ENCODE assay signal across 1 cellular context in the genomic region with DNA sequence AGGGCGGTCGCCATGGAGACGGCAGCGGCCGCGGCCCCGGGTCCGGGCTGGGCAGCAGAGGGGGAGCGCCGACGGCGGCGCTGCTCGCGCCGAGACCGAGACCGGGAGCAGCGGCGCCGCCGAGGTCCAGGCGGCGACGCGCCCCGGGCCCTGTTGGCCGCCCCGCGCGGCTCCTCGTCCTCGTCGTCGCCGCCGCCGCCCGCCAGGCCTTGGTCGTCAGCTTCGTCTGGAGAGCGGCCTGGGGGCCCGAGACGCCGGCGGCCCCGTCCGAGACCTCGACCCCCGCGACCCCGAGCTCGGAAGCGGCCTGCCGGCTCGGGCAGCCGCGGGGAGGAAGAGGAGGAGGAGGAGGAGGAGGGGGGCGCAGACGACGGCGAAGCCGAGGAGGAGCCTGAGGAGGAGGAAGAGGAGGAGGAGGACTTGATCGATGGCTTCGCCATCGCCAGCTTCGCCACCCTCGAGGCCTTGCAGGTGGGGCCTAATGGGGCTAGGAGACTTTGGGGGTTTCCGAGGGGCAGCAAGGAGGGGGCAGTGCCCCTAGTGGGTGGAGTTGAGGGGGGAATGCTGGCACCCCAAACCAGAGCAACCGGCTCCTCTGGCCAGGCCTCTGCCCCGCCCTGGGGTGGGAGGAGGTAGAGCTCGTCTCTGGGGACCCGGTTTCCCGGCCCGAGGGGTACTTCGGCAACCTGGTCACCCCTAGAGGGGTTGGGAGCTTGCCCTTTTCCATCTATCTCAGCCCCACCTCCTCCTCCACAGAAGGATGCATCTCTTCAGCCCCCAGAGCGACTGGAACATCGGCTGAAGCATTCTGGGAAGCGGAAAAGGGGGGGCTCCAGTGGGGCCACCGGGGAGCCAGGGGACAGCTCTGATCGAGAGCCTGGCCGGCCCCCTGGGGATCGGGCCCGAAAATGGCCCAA.
TF ChIP-seq lines count a peak whose summit lies in the region.

No MANE protein-coding gene starts in this region.

TF ChIP-seq in HEK293, 187 proteins besides CTCF, POLR2A, EP300 and RAD21 (continued from another document and continues in another):
- TF ChIP-seq, protein P1, sequence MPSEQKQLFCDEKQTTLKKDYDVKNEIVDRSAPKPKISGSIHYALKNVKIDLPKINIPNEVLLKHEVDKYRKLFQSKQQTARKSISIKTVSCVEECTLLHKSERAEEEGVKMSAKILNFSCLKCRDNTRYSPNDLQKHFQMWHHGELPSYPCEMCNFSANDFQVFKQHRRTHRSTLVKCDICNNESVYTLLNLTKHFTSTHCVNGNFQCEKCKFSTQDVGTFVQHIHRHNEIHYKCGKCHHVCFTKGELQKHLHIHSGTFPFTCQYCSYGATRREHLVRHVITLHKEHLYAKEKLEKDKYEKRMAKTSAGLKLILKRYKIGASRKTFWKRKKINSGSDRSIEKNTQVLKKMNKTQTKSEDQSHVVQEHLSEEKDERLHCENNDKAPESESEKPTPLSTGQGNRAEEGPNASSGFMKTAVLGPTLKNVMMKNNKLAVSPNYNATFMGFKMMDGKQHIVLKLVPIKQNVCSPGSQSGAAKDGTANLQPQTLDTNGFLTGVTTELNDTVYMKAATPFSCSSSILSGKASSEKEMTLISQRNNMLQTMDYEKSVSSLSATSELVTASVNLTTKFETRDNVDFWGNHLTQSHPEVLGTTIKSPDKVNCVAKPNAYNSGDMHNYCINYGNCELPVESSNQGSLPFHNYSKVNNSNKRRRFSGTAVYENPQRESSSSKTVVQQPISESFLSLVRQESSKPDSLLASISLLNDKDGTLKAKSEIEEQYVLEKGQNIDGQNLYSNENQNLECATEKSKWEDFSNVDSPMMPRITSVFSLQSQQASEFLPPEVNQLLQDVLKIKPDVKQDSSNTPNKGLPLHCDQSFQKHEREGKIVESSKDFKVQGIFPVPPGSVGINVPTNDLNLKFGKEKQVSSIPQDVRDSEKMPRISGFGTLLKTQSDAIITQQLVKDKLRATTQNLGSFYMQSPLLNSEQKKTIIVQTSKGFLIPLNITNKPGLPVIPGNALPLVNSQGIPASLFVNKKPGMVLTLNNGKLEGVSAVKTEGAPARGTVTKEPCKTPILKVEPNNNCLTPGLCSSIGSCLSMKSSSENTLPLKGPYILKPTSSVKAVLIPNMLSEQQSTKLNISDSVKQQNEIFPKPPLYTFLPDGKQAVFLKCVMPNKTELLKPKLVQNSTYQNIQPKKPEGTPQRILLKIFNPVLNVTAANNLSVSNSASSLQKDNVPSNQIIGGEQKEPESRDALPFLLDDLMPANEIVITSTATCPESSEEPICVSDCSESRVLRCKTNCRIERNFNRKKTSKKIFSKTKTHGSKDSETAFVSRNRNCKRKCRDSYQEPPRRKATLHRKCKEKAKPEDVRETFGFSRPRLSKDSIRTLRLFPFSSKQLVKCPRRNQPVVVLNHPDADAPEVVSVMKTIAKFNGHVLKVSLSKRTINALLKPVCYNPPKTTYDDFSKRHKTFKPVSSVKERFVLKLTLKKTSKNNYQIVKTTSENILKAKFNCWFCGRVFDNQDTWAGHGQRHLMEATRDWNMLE (tag by site-specific recombination; conservative IDR thresholded peaks at IDR 0.05; ENCODE audit: low read depth) = no peak
- TF ChIP-seq ZXDB (tag by site-specific recombination; IDR thresholded peaks at IDR 0.05) (0 out of 2 replicates have a peak, but pooled peaks have one; percentile 32), SCRT2 (tag by site-specific recombination; IDR thresholded peaks at IDR 0.05) (no peak), OVOL3 (tag by site-specific recombination; IDR thresholded peaks at IDR 0.05) (no peak), KLF16 (tag by site-specific recombination; IDR thresholded peaks at IDR 0.05) (peak; percentile 28; the same call in 1 of the 2 replicates), ZNF292 (tag by site-specific recombination; IDR thresholded peaks at IDR 0.05; ENCODE audit: borderline replicate concordance, low read depth) (no peak), ZNF560 (tag by site-specific recombination; IDR thresholded peaks at IDR 0.05; ENCODE audit: borderline replicate concordance) (no peak), SETDB1 (IDR thresholded peaks at IDR 0.05; ENCODE audit: insufficient read length, low read length) (no peak), KLF1 (tag by site-specific recombination; IDR thresholded peaks at IDR 0.05) (peak; percentile 31; the same call in 1 of the 2 replicates), SCRT1 (tag by site-specific recombination; IDR thresholded peaks at IDR 0.05; ENCODE audit: borderline replicate concordance) (no peak), ZBTB21 (tag by site-specific recombination; IDR thresholded peaks at IDR 0.05) (no peak), ZNF776 (tag by site-specific recombination; IDR thresholded peaks at IDR 0.05; ENCODE audit: borderline replicate concordance) (no peak), ZNF571 (tag by site-specific recombination; IDR thresholded peaks at IDR 0.05) (no peak), ZNF366 (tag by site-specific recombination; conservative IDR thresholded peaks at IDR 0.05) (no peak), ZNF404 (tag by site-specific recombination; IDR thresholded peaks at IDR 0.05) (no peak), ZNF514 (tag by site-specific recombination; IDR thresholded peaks at IDR 0.05) (no peak), ZNF670 (tag by site-specific recombination; IDR thresholded peaks at IDR 0.05; ENCODE audit: low read depth) (no peak), ZNF664 (tag by site-specific recombination; IDR thresholded peaks at IDR 0.05) (no peak), ZNF121 (tag by site-specific recombination; IDR thresholded peaks at IDR 0.05) (no peak), ZNF426 (tag by site-specific recombination; IDR thresholded peaks at IDR 0.05) (no peak), MZF1 (tag by site-specific recombination; IDR thresholded peaks at IDR 0.05; ENCODE audit: borderline replicate concordance) (no peak), ZNF433 (tag by site-specific recombination; IDR thresholded peaks at IDR 0.05; ENCODE audit: low read depth) (no peak), ZNF830 (tag by site-specific recombination; IDR thresholded peaks at IDR 0.05; ENCODE audit: low read depth) (no peak)
- TF ChIP-seq, protein P2, sequence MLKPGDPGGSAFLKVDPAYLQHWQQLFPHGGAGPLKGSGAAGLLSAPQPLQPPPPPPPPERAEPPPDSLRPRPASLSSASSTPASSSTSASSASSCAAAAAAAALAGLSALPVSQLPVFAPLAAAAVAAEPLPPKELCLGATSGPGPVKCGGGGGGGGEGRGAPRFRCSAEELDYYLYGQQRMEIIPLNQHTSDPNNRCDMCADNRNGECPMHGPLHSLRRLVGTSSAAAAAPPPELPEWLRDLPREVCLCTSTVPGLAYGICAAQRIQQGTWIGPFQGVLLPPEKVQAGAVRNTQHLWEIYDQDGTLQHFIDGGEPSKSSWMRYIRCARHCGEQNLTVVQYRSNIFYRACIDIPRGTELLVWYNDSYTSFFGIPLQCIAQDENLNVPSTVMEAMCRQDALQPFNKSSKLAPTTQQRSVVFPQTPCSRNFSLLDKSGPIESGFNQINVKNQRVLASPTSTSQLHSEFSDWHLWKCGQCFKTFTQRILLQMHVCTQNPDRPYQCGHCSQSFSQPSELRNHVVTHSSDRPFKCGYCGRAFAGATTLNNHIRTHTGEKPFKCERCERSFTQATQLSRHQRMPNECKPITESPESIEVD (tag by site-specific recombination; IDR thresholded peaks at IDR 0.05) = no peak
- TF ChIP-seq, protein P3, sequence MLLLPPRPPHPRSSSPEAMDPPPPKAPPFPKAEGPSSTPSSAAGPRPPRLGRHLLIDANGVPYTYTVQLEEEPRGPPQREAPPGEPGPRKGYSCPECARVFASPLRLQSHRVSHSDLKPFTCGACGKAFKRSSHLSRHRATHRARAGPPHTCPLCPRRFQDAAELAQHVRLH (tag by site-specific recombination; IDR thresholded peaks at IDR 0.05) = no peak
- TF ChIP-seq, protein P4, sequence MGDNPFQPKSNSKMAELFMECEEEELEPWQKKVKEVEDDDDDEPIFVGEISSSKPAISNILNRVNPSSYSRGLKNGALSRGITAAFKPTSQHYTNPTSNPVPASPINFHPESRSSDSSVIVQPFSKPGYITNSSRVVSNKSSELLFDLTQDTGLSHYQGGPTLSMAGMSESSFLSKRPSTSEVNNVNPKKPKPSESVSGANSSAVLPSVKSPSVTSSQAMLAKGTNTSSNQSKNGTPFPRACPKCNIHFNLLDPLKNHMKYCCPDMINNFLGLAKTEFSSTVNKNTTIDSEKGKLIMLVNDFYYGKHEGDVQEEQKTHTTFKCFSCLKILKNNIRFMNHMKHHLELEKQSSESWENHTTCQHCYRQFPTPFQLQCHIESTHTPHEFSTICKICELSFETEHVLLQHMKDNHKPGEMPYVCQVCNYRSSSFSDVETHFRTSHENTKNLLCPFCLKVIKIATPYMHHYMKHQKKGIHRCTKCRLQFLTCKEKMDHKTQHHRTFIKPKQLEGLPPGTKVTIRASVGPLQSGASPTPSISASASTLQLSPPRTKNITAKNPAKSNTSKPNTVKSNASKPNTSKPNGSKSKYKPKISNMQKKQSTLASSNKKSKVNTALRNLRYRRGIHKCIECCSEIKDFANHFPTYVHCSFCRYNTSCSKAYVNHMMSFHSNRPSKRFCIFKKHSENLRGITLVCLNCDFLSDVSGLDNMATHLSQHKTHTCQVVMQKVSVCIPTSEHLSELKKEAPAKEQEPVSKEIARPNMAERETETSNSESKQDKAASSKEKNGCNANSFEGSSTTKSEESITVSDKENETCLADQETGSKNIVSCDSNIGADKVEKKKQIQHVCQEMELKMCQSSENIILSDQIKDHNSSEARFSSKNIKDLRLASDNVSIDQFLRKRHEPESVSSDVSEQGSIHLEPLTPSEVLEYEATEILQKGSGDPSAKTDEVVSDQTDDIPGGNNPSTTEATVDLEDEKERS (tag by site-specific recombination; IDR thresholded peaks at IDR 0.05) = no peak
- TF ChIP-seq, protein P5, sequence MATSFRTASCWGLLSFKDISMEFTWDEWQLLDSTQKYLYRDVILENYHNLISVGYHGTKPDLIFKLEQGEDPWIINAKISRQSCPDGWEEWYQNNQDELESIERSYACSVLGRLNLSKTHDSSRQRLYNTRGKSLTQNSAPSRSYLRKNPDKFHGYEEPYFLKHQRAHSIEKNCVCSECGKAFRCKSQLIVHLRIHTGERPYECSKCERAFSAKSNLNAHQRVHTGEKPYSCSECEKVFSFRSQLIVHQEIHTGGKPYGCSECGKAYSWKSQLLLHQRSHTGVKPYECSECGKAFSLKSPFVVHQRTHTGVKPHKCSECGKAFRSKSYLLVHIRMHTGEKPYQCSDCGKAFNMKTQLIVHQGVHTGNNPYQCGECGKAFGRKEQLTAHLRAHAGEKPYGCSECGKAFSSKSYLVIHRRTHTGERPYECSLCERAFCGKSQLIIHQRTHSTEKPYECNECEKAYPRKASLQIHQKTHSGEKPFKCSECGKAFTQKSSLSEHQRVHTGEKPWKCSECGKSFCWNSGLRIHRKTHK (tag by site-specific recombination; IDR thresholded peaks at IDR 0.05) = no peak
- TF ChIP-seq, protein P6, sequence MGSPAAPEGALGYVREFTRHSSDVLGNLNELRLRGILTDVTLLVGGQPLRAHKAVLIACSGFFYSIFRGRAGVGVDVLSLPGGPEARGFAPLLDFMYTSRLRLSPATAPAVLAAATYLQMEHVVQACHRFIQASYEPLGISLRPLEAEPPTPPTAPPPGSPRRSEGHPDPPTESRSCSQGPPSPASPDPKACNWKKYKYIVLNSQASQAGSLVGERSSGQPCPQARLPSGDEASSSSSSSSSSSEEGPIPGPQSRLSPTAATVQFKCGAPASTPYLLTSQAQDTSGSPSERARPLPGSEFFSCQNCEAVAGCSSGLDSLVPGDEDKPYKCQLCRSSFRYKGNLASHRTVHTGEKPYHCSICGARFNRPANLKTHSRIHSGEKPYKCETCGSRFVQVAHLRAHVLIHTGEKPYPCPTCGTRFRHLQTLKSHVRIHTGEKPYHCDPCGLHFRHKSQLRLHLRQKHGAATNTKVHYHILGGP (tag by site-specific recombination; IDR thresholded peaks at IDR 0.05) = no peak
- TF ChIP-seq, protein P7, sequence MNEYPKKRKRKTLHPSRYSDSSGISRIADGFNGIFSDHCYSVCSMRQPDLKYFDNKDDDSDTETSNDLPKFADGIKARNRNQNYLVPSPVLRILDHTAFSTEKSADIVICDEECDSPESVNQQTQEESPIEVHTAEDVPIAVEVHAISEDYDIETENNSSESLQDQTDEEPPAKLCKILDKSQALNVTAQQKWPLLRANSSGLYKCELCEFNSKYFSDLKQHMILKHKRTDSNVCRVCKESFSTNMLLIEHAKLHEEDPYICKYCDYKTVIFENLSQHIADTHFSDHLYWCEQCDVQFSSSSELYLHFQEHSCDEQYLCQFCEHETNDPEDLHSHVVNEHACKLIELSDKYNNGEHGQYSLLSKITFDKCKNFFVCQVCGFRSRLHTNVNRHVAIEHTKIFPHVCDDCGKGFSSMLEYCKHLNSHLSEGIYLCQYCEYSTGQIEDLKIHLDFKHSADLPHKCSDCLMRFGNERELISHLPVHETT (tag by site-specific recombination; IDR thresholded peaks at IDR 0.05) = peak; percentile 53; the same call in 1 of the 2 replicates
- TF ChIP-seq, protein P8, sequence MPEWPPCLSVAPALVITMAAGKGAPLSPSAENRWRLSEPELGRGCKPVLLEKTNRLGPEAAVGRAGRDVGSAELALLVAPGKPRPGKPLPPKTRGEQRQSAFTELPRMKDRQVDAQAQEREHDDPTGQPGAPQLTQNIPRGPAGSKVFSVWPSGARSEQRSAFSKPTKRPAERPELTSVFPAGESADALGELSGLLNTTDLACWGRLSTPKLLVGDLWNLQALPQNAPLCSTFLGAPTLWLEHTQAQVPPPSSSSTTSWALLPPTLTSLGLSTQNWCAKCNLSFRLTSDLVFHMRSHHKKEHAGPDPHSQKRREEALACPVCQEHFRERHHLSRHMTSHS (tag by site-specific recombination; IDR thresholded peaks at IDR 0.05) = no peak
- TF ChIP-seq, protein P9, sequence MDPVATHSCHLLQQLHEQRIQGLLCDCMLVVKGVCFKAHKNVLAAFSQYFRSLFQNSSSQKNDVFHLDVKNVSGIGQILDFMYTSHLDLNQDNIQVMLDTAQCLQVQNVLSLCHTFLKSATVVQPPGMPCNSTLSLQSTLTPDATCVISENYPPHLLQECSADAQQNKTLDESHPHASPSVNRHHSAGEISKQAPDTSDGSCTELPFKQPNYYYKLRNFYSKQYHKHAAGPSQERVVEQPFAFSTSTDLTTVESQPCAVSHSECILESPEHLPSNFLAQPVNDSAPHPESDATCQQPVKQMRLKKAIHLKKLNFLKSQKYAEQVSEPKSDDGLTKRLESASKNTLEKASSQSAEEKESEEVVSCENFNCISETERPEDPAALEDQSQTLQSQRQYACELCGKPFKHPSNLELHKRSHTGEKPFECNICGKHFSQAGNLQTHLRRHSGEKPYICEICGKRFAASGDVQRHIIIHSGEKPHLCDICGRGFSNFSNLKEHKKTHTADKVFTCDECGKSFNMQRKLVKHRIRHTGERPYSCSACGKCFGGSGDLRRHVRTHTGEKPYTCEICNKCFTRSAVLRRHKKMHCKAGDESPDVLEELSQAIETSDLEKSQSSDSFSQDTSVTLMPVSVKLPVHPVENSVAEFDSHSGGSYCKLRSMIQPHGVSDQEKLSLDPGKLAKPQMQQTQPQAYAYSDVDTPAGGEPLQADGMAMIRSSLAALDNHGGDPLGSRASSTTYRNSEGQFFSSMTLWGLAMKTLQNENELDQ (tag by site-specific recombination; IDR thresholded peaks at IDR 0.05; ENCODE audit: low read depth) = no peak
